In the genomic region with DNA sequence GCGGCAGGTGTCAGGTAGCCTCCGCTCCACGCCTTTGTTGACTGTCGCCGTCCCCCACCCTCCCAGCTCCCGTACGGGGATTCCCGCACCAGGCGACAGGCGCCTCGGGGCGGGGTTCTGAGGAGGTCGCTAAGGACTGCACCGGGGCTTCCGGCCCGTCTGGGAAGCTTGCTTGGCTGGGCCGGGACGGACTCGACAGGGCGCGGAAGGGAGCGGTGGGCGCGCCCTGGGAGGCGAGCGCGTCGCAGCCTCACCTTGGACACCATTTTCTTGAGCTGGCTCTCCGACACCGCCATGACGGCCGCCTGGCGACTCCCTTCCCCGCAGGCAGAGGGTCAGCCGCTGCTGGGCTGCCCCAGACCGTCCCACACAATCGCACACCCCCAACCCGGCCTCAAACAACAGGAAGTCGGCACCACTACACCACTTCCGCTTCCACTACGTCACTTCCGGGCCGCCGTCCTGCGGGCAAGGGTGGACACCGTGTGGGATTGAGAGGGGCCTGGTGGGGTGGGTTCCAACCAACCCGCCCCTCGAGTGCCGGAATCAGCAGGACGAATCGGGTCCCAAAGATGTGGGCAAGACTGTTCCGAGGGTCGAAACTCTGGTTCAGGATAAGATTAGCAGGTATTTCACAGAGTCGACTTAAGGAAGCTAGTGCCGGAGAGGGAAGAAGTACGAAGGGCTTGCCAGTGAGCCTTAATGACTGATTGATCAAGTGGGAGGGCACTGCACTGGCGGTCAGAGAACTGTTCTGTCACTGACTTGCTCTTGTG, we compare ENCODE assay signal across 1 cellular context.
TF ChIP-seq lines count a peak whose summit lies in the region.

A gene with protein sequence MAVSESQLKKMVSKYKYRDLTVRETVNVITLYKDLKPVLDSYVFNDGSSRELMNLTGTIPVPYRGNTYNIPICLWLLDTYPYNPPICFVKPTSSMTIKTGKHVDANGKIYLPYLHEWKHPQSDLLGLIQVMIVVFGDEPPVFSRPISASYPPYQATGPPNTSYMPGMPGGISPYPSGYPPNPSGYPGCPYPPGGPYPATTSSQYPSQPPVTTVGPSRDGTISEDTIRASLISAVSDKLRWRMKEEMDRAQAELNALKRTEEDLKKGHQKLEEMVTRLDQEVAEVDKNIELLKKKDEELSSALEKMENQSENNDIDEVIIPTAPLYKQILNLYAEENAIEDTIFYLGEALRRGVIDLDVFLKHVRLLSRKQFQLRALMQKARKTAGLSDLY (minus strand): TSS at position 422 of the 776 bp plus-strand sequence. CDS start 126 bp downstream, at position 296.

TF ChIP-seq in HepG2, 621 proteins besides CTCF, POLR2A, EP300 and RAD21 (continued from another document and continues in another):
- TF ChIP-seq, protein P1, sequence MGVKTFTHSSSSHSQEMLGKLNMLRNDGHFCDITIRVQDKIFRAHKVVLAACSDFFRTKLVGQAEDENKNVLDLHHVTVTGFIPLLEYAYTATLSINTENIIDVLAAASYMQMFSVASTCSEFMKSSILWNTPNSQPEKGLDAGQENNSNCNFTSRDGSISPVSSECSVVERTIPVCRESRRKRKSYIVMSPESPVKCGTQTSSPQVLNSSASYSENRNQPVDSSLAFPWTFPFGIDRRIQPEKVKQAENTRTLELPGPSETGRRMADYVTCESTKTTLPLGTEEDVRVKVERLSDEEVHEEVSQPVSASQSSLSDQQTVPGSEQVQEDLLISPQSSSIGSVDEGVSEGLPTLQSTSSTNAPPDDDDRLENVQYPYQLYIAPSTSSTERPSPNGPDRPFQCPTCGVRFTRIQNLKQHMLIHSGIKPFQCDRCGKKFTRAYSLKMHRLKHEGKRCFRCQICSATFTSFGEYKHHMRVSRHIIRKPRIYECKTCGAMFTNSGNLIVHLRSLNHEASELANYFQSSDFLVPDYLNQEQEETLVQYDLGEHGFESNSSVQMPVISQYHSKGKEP (CRISPR knock-in tag; IDR thresholded peaks at IDR 0.05): peak; percentile 47; the same call in 1 of the 2 replicates
- TF ChIP-seq ZSCAN30 (CRISPR knock-in tag; IDR thresholded peaks at IDR 0.05): peak; percentile 57; the same call in 1 of the 2 replicates
- TF ChIP-seq ZNF792 (CRISPR knock-in tag; IDR thresholded peaks at IDR 0.05): no peak; the same call in 1 of the 2 replicates
- no peak for TF ChIP-seq FOXM1 (CRISPR knock-in tag; IDR thresholded peaks at IDR 0.05)
- peak; percentile 41; the same call in 1 of the 2 replicates for TF ChIP-seq SOX5 (CRISPR knock-in tag; IDR thresholded peaks at IDR 0.05; ENCODE audit: borderline replicate concordance)
- TF ChIP-seq ZNF703 (CRISPR knock-in tag; IDR thresholded peaks at IDR 0.05; ENCODE audit: borderline replicate concordance): peak; percentile 39; the same call in 1 of the 2 replicates
- TF ChIP-seq PRMT3 (CRISPR knock-in tag; IDR thresholded peaks at IDR 0.05; ENCODE audit: borderline replicate concordance, low read depth): peak; percentile 90; the same call in 1 of the 2 replicates
- no peak for TF ChIP-seq NR1H2 (CRISPR knock-in tag; IDR thresholded peaks at IDR 0.05; ENCODE audit: borderline replicate concordance, low read depth)
- TF ChIP-seq, protein P2, sequence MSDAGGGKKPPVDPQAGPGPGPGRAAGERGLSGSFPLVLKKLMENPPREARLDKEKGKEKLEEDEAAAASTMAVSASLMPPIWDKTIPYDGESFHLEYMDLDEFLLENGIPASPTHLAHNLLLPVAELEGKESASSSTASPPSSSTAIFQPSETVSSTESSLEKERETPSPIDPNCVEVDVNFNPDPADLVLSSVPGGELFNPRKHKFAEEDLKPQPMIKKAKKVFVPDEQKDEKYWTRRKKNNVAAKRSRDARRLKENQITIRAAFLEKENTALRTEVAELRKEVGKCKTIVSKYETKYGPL (CRISPR knock-in tag; IDR thresholded peaks at IDR 0.05): peak; percentile 34; the same call in 1 of the 2 replicates
- peak; percentile 97 for TF ChIP-seq CREM (IDR thresholded peaks at IDR 0.05)
- TF ChIP-seq CREM (CRISPR knock-in tag; IDR thresholded peaks at IDR 0.05): 0 out of 2 replicates have a peak, but pooled peaks have one; percentile 46
- no peak for TF ChIP-seq MAFK (conservative IDR thresholded peaks at IDR 0.05 in 1 of 2, IDR thresholded peaks at IDR 0.05 in 1 of 2; ENCODE audit: low read length in 2 of 2)
- peak; percentile 41; the same call in 1 of the 2 replicates for TF ChIP-seq TFDP1 (CRISPR knock-in tag; IDR thresholded peaks at IDR 0.05; ENCODE audit: borderline replicate concordance)
- peak; percentile 80; the same call in 1 of the 2 replicates for TF ChIP-seq FOXJ3 (CRISPR knock-in tag; IDR thresholded peaks at IDR 0.05; ENCODE audit: borderline replicate concordance)
- no peak for TF ChIP-seq ZFAT (CRISPR knock-in tag; conservative IDR thresholded peaks at IDR 0.05)
- TF ChIP-seq PRDM15 (CRISPR knock-in tag; IDR thresholded peaks at IDR 0.05): peak; percentile 74; the same call in 1 of the 2 replicates
- peak; percentile 94 for TF ChIP-seq ZNF784 (CRISPR knock-in tag; IDR thresholded peaks at IDR 0.05; ENCODE audit: borderline replicate concordance)
- TF ChIP-seq PHB2 (IDR thresholded peaks at IDR 0.05; ENCODE audit: partially characterized antibody): no peak
- no peak for TF ChIP-seq PCBP2 (optimal IDR thresholded peaks at IDR 0.05; ENCODE audit: low read depth, low read length, poor library complexity, severe bottlenecking)
- 0 out of 2 replicates have a peak, but pooled peaks have one; percentile 49 for TF ChIP-seq ZNF709 (CRISPR knock-in tag; IDR thresholded peaks at IDR 0.05)
- no peak for TF ChIP-seq KDM6A (CRISPR knock-in tag; IDR thresholded peaks at IDR 0.05; ENCODE audit: low read depth)
- TF ChIP-seq ZNF326 (CRISPR knock-in tag; IDR thresholded peaks at IDR 0.05; ENCODE audit: borderline replicate concordance): no peak
- peak; percentile 3; the same call in 1 of the 2 replicates for TF ChIP-seq ONECUT2 (CRISPR knock-in tag; IDR thresholded peaks at IDR 0.05)
- TF ChIP-seq ZNF17 (CRISPR knock-in tag; IDR thresholded peaks at IDR 0.05): no peak
- peak; percentile 49; the same call in 1 of the 2 replicates for TF ChIP-seq ZSCAN5A (CRISPR knock-in tag; IDR thresholded peaks at IDR 0.05; ENCODE audit: borderline replicate concordance)
- TF ChIP-seq, protein P3, sequence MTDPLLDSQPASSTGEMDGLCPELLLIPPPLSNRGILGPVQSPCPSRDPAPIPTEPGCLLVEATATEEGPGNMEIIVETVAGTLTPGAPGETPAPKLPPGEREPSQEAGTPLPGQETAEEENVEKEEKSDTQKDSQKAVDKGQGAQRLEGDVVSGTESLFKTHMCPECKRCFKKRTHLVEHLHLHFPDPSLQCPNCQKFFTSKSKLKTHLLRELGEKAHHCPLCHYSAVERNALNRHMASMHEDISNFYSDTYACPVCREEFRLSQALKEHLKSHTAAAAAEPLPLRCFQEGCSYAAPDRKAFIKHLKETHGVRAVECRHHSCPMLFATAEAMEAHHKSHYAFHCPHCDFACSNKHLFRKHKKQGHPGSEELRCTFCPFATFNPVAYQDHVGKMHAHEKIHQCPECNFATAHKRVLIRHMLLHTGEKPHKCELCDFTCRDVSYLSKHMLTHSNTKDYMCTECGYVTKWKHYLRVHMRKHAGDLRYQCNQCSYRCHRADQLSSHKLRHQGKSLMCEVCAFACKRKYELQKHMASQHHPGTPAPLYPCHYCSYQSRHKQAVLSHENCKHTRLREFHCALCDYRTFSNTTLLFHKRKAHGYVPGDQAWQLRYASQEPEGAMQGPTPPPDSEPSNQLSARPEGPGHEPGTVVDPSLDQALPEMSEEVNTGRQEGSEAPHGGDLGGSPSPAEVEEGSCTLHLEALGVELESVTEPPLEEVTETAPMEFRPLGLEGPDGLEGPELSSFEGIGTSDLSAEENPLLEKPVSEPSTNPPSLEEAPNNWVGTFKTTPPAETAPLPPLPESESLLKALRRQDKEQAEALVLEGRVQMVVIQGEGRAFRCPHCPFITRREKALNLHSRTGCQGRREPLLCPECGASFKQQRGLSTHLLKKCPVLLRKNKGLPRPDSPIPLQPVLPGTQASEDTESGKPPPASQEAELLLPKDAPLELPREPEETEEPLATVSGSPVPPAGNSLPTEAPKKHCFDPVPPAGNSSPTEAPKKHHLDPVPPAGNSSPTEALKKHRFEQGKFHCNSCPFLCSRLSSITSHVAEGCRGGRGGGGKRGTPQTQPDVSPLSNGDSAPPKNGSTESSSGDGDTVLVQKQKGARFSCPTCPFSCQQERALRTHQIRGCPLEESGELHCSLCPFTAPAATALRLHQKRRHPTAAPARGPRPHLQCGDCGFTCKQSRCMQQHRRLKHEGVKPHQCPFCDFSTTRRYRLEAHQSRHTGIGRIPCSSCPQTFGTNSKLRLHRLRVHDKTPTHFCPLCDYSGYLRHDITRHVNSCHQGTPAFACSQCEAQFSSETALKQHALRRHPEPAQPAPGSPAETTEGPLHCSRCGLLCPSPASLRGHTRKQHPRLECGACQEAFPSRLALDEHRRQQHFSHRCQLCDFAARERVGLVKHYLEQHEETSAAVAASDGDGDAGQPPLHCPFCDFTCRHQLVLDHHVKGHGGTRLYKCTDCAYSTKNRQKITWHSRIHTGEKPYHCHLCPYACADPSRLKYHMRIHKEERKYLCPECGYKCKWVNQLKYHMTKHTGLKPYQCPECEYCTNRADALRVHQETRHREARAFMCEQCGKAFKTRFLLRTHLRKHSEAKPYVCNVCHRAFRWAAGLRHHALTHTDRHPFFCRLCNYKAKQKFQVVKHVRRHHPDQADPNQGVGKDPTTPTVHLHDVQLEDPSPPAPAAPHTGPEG (CRISPR knock-in tag; IDR thresholded peaks at IDR 0.05): peak; percentile 44; the same call in 1 of the 2 replicates
- TF ChIP-seq ZNF180 (CRISPR knock-in tag; IDR thresholded peaks at IDR 0.05; ENCODE audit: borderline replicate concordance, low read depth): no peak
- TF ChIP-seq MXD1 (CRISPR knock-in tag; IDR thresholded peaks at IDR 0.05): peak; percentile 73
- TF ChIP-seq NKX3-1 (CRISPR knock-in tag; IDR thresholded peaks at IDR 0.05): peak; percentile 24; the same call in 1 of the 2 replicates
- TF ChIP-seq TEAD2 (CRISPR knock-in tag; IDR thresholded peaks at IDR 0.05): no peak
- TF ChIP-seq NR2F6 (IDR thresholded peaks at IDR 0.05): no peak
- 0 out of 2 replicates have a peak, but pooled peaks have one; percentile 48 for TF ChIP-seq NR2F6 (CRISPR knock-in tag; IDR thresholded peaks at IDR 0.05)
- TF ChIP-seq, protein P4, sequence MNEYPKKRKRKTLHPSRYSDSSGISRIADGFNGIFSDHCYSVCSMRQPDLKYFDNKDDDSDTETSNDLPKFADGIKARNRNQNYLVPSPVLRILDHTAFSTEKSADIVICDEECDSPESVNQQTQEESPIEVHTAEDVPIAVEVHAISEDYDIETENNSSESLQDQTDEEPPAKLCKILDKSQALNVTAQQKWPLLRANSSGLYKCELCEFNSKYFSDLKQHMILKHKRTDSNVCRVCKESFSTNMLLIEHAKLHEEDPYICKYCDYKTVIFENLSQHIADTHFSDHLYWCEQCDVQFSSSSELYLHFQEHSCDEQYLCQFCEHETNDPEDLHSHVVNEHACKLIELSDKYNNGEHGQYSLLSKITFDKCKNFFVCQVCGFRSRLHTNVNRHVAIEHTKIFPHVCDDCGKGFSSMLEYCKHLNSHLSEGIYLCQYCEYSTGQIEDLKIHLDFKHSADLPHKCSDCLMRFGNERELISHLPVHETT (CRISPR knock-in tag; conservative IDR thresholded peaks at IDR 0.05): peak; percentile 80; the same call in 1 of the 2 replicates
- TF ChIP-seq ZNF430 (CRISPR knock-in tag; IDR thresholded peaks at IDR 0.05): peak; percentile 60
- no peak for TF ChIP-seq GTF2F1 (IDR thresholded peaks at IDR 0.05; ENCODE audit: low read length)
- peak; percentile 71; the same call in 1 of the 2 replicates for TF ChIP-seq ZNF790 (CRISPR knock-in tag; IDR thresholded peaks at IDR 0.05; ENCODE audit: borderline replicate concordance)
